Comparison of ENCODE assay signal across 12 cellular contexts in the genomic region with DNA sequence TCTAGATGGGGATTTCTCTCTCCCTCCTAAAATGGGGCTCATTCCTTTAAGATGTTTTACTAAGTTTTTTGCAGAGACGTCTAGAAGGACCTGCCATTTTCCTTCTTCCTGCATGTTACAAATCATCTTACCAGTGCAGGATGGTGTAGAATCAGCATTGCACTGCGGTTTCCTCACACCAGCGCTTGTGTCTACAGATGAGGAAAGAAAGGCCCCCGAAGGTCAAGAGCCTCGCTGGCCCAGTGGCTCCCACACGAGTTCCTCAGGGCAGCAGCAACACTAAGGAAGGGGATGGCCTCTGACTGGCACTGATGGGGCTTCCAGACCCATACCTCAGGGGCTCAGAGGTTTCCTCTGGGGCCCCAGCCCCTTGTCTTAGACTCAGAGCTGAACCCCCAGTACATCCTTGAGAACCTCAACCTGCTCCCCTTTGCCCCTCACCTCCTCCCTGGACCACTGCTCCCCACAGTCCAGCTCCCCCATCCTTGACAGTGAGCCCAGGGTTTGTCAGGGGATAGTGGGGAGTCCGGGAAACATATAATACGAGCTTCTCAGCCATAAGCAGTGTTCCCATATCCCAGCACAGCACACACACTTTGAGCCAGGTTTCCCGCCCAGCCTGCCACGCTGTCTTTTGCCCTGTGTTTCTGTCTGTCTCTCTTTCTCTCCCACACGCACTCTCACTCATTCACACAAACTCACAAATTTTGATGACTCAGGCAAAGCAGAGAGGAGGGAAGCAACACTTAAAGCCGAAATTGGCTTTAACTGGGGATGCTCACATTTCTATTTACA. TPM values are rescaled to one million over a fixed set of nuclear protein-coding genes. Genes with fewer than 3 reads are reported as not detected.
DNase-seq lines count a peak whose midpoint lies in the region; ATAC-seq and TF ChIP-seq lines count a peak whose summit lies in the region.
"Had no signal": no experiment of that assay in that cellular context is flagged by ENCODE, and none has a peak within 500 bp of the region (broad histone marks: within the 10 kb centered on the region; RNA-seq: fewer than 3 reads in every experiment).

No MANE protein-coding gene starts in this region.

- peak overlapping the region; percentile 22 for H3K27ac ChIP-seq in CD8-positive, alpha-beta memory T cell (ENCODE audit: low read depth, low read length)
- peak overlapping the region; percentile 56 for H3K27ac ChIP-seq in KOPT-K1 (ENCODE audit: low read depth, low read length, poor library complexity, severe bottlenecking)
- peak overlapping the region; percentile 69 for H3K27ac ChIP-seq in neutrophil
- H3K27ac ChIP-seq: cardiac muscle cell had no signal

- POLR2A ChIA-PET in CD8-positive, alpha-beta memory T cell (lab: Charles Lee) = interaction anchor here (0.5 to 2.8 kb wide), 4 partner anchors 21 to 56 kb away, joined by 3 to 17 read pairs (median 4); a partner anchor contains a TSS

- peak overlapping the region; percentile 87 to 99 (median 96) for H3K27ac Mint-ChIP-seq in CD8-positive, alpha-beta memory T cell

- peaks cover 57 to 79% (median 57%) of the 10 kb centered on the region in 3 donors for H3K4me1 Mint-ChIP-seq in CD8-positive, alpha-beta memory T cell

- no peak overlapping the region for H3K4me3 ChIP-seq in CD8-positive, alpha-beta memory T cell (ENCODE audit: low read length)
- H3K4me3 ChIP-seq in neutrophil (ENCODE audit: low read depth in 1 of 2, low read length in 1 of 2) = no peak overlapping the region
- H3K4me3 ChIP-seq: cardiac muscle cell had no signal

- peaks cover 0 to 2% (median 0%) of the 10 kb centered on the region in 3 donors for H3K36me3 Mint-ChIP-seq in CD8-positive, alpha-beta memory T cell

- no peak for ATAC-seq in GM18907 (IDR thresholded peaks at IDR 0.05; ENCODE audit: unreplicated experiment)
- ATAC-seq: SK-N-SH treated with all-trans-retinoic acid at 6 μM for 48 hours had no signal

- H3K9me3 Mint-ChIP-seq in CD8-positive, alpha-beta memory T cell = no peaks in the 10 kb centered on the region

- H3K27me3 Mint-ChIP-seq in CD8-positive, alpha-beta memory T cell = no peaks in the 10 kb centered on the region

- H3K36me3 ChIP-seq in CD8-positive, alpha-beta memory T cell (ENCODE audit: insufficient read depth, low read length) = no peaks in the 10 kb centered on the region
- no peaks in the 10 kb centered on the region for H3K36me3 ChIP-seq in KOPT-K1 (ENCODE audit: insufficient read depth, low read length)
- H3K36me3 ChIP-seq in neutrophil = no peaks in the 10 kb centered on the region
- H3K36me3 ChIP-seq: cardiac muscle cell had no signal

- no peaks in the 10 kb centered on the region for H3K9me3 ChIP-seq in CD8-positive, alpha-beta memory T cell (ENCODE audit: low read length)
- H3K9me3 ChIP-seq in KOPT-K1 (ENCODE audit: insufficient read depth, low read length, poor library complexity, severe bottlenecking) (no peaks in the 10 kb centered on the region), neutrophil (no peaks in the 10 kb centered on the region)

- H3K27me3 ChIP-seq in CD8-positive, alpha-beta memory T cell (ENCODE audit: insufficient read depth, low read length, poor library complexity, severe bottlenecking) = no peaks in the 10 kb centered on the region
- H3K27me3 ChIP-seq in neutrophil = no peaks in the 10 kb centered on the region
- H3K27me3 ChIP-seq: cardiac muscle cell had no signal

- DNase-seq in CD8-positive, alpha-beta memory T cell = no peak
- DNase-seq in amniotic epithelial cell (ENCODE audit: low read depth) (peak; percentile 39), NCI-H2081 treated with DMSO at 0.1 percent for 48 hours (lab: John Stamatoyannopoulos, UW) (no peak), NCI-H82 (lab: John Stamatoyannopoulos, UW) (no peak)
- DNase-seq: EL, erythroblast, NCI-H1694 treated with DMSO at 0.1 percent for 48 hours had no signal

- TF ChIP-seq CTCF in neutrophil (IDR thresholded peaks at IDR 0.05) = no peak

- CTCF ChIA-PET in CD8-positive, alpha-beta memory T cell (lab: Charles Lee) = interaction anchor here (0.7 to 4.4 kb wide), 5 partner anchors 19 to 32 kb away, joined by 3 to 33 read pairs (median 6); a partner anchor contains a TSS

- H3K4me1 ChIP-seq in CD8-positive, alpha-beta memory T cell (ENCODE audit: insufficient read depth, low read length) = peaks cover 74% of the 10 kb centered on the region
- H3K4me1 ChIP-seq in neutrophil (ENCODE audit: control insufficient read depth in 1 of 2, insufficient read depth in 1 of 2, low read depth in 1 of 2, low read length in 1 of 2) = peaks cover 80 to 85% of the 10 kb centered on the region in 2 experiments

- peak overlapping the region in 6 of 7 donors; percentile 33 to 79 (median 70) for H3K4me3 Mint-ChIP-seq in CD8-positive, alpha-beta memory T cell

RNA-seq across cellular contexts. Expression of a gene that starts 29.4 kb away (rescaled TPM):
- 10 to 100 TPM; 98.0 to 98.6 TPM for total RNA-seq in CD8-positive, alpha-beta memory T cell
- 737 TPM for polyA plus RNA-seq in CD8-positive, alpha-beta memory T cell
